10 cellular contexts compared by ENCODE assay signal in the genomic region with DNA sequence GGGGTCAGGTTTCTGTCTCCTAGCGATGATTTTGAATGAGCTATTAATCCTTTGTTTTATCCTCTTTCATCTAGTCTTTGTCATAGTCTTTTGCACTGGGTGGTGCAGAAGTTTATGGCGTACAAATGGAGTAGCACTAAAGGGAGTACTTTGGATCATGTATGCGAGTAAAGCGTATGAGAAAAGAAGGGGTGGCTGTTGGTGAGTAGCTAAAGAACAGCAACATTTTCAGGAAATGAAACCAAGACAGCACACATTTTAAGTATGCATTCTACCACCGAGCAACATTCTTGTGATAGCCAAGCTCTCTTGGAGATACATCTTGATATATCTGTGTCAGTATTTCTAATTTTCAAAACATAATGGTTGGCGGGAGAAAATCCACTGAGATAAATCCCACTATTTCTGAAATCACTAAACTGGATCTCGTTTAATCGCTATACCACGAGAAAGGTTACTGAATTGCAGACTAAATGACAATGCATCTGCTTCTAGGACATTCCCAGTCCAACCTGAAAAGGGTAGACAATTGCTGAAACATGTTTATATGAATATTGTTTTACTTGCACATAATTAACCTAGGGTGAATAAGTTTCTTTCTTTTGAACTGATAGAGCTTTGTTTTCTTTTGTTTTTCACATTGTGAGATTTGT.
A peak's percentile ranks its signal among the peaks of the same experiment; 100 is the strongest.
DNase-seq lines count a peak whose midpoint lies in the region; ATAC-seq and TF ChIP-seq lines count a peak whose summit lies in the region.
"Had no signal": no experiment of that assay in that cellular context is flagged by ENCODE, and none has a peak within 500 bp of the region (broad histone marks: within the 10 kb centered on the region; RNA-seq: fewer than 3 reads in every experiment).

No MANE protein-coding gene starts in this region.

- H3K4me3 Mint-ChIP-seq in CD4-positive, alpha-beta T cell, result peak overlapping the region; percentile 74

- H3K36me3 Mint-ChIP-seq in CD4-positive, alpha-beta T cell (ENCODE audit: low read depth), result peaks cover 16% of the 10 kb centered on the region

- CTCF ChIA-PET in CD4-positive, alpha-beta T cell (lab: Charles Lee), result no interaction called here
- CTCF ChIA-PET in HEK293 (lab: Yijun Ruan, JAX), result interaction anchor here (0.6 to 2.2 kb wide), 12 partner anchors 9 to 1551 kb away, joined by 3 to 6 read pairs (median 4); no protein-coding TSS in a partner anchor

- no peak for DNase-seq in CD4-positive, alpha-beta T cell
- DNase-seq in SJCRH30, result no peak
- DNase-seq in posterior cingulate gyrus, result no peak
- DNase-seq: cortex of kidney, NCI-H1105 treated with DMSO at 0.1 percent for 48 hours had no signal

- no peak for TF ChIP-seq CTCF in CD4-positive, alpha-beta T cell (IDR thresholded peaks at IDR 0.05)
- no peak for TF ChIP-seq CTCF in HEK293 (tag by site-specific recombination; IDR thresholded peaks at IDR 0.05)

- ATAC-seq in CD4-positive, alpha-beta T cell (ENCODE audit: poor library complexity), result no peak
- ATAC-seq in esophagus mucosa (no peak), GM21529 (IDR thresholded peaks at IDR 0.05; ENCODE audit: unreplicated experiment) (no peak), HG03097 (IDR thresholded peaks at IDR 0.05; ENCODE audit: low FRiP score, unreplicated experiment) (no peak)

- H3K36me3 ChIP-seq in HEK293 (ENCODE audit: control insufficient read depth in 2 of 2, insufficient read depth in 1 of 2, low read length in 2 of 2), result no peaks in the 10 kb centered on the region
- H3K36me3 ChIP-seq in SJCRH30, result no peaks in the 10 kb centered on the region
- no peaks in the 10 kb centered on the region for H3K36me3 ChIP-seq in mesodermal cell (ENCODE audit: control insufficient read depth, insufficient read depth, low read length)

- intact Hi-C loops in CD4-positive, alpha-beta T cell (cut with DNase I, micrococcal nuclease), result loop anchor here in 1 of 2 experiments (10.0 kb wide), 1 partner anchor 1043 kb away; no protein-coding TSS in a partner anchor
- intact Hi-C loops in posterior cingulate gyrus (cut with DNase I), result no loop called here

- H3K27me3 Mint-ChIP-seq in CD4-positive, alpha-beta T cell, result peaks cover 98% of the 10 kb centered on the region

- H3K9me3 ChIP-seq in CD4-positive, alpha-beta T cell (ENCODE audit: control insufficient read depth, low read length), result peaks cover 24% of the 10 kb centered on the region
- H3K9me3 ChIP-seq in HEK293 (ENCODE audit: control insufficient read depth, insufficient read depth, low read depth, low read length) (no peaks in the 10 kb centered on the region), SJCRH30 (replicated peaks) (no peaks in the 10 kb centered on the region), mesodermal cell (ENCODE audit: control insufficient read depth, low read length) (no peaks in the 10 kb centered on the region)

- WGBS in mesodermal cell (ENCODE audit: insufficient coverage in 2 of 2), 2 experiments, result 65 to 86% methylated on average over 4 of the region's 9 CpGs

- peaks cover 78% of the 10 kb centered on the region for H3K27me3 ChIP-seq in CD4-positive, alpha-beta T cell (ENCODE audit: control insufficient read depth, insufficient read depth, low read length)
- H3K27me3 ChIP-seq in SJCRH30, result no peaks in the 10 kb centered on the region

- H3K9me3 Mint-ChIP-seq in CD4-positive, alpha-beta T cell, result peaks cover 14% of the 10 kb centered on the region

- H3K27ac ChIP-seq in CD4-positive, alpha-beta T cell (ENCODE audit: low read depth, low read length), result no peak overlapping the region
- H3K27ac ChIP-seq in HEK293 (ENCODE audit: extremely low read depth, low read depth, low read length) (no peak overlapping the region), SJCRH30 (no peak overlapping the region), mesodermal cell (ENCODE audit: low read depth, low read length, severe bottlenecking) (no peak overlapping the region)

- POLR2A ChIA-PET in CD4-positive, alpha-beta T cell (lab: Charles Lee), result interaction anchor here (0.7 to 1.5 kb wide), 3 partner anchors 11 to 14 kb away, joined by 3 to 6 read pairs (median 3); no protein-coding TSS in a partner anchor
- POLR2A ChIA-PET in HEK293 (lab: Yijun Ruan, JAX), result interaction anchor here (1.2 to 2.5 kb wide), 5 partner anchors 20 to 258 kb away, joined by 3 to 11 read pairs (median 4); no protein-coding TSS in a partner anchor

- H3K4me3 ChIP-seq in HEK293 (ENCODE audit: low read depth, low read length) (no peak overlapping the region), SJCRH30 (peak overlapping the region; percentile 60), mesodermal cell (ENCODE audit: extremely low read depth, insufficient read depth, low read length, poor library complexity, severe bottlenecking) (peak overlapping the region; percentile 63)

- peaks cover 22% of the 10 kb centered on the region for H3K4me1 Mint-ChIP-seq in CD4-positive, alpha-beta T cell (ENCODE audit: low read depth)

- H3K4me1 ChIP-seq in HEK293 (ENCODE audit: control insufficient read depth, insufficient read depth, low read length) (no peaks in the 10 kb centered on the region), SJCRH30 (no peaks in the 10 kb centered on the region), mesodermal cell (ENCODE audit: control insufficient read depth, insufficient read depth, low read length, poor library complexity, severe bottlenecking) (no peaks in the 10 kb centered on the region)

- peak overlapping the region; percentile 82 for H3K27ac Mint-ChIP-seq in CD4-positive, alpha-beta T cell

TF ChIP-seq in HEK293, 187 proteins besides CTCF, POLR2A, EP300 and RAD21:
- TF ChIP-seq ZNF341 (tag by site-specific recombination; IDR thresholded peaks at IDR 0.05; ENCODE audit: low read depth) (peak; percentile 55), ZNF174 (tag by site-specific recombination; IDR thresholded peaks at IDR 0.05) (no peak), ZNF132 (tag by site-specific recombination; IDR thresholded peaks at IDR 0.05; ENCODE audit: borderline replicate concordance) (no peak), ZNF555 (tag by site-specific recombination; conservative IDR thresholded peaks at IDR 0.05) (no peak), ZNF394 (tag by site-specific recombination; IDR thresholded peaks at IDR 0.05; ENCODE audit: borderline replicate concordance) (peak; percentile 58; the same call in 1 of the 2 replicates), ZNF830 (tag by site-specific recombination; IDR thresholded peaks at IDR 0.05; ENCODE audit: low read depth) (no peak)
- TF ChIP-seq, protein P1, sequence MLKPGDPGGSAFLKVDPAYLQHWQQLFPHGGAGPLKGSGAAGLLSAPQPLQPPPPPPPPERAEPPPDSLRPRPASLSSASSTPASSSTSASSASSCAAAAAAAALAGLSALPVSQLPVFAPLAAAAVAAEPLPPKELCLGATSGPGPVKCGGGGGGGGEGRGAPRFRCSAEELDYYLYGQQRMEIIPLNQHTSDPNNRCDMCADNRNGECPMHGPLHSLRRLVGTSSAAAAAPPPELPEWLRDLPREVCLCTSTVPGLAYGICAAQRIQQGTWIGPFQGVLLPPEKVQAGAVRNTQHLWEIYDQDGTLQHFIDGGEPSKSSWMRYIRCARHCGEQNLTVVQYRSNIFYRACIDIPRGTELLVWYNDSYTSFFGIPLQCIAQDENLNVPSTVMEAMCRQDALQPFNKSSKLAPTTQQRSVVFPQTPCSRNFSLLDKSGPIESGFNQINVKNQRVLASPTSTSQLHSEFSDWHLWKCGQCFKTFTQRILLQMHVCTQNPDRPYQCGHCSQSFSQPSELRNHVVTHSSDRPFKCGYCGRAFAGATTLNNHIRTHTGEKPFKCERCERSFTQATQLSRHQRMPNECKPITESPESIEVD (tag by site-specific recombination; IDR thresholded peaks at IDR 0.05), result 0 out of 2 replicates have a peak, but pooled peaks have one; percentile 19
TF ChIP-seq in HEK293: peak in this region for 3.
